ENCODE assay signal across 9 cellular contexts in genomic region chr19:14871619-14872230, GRCh38. TPM values are rescaled to one million over a fixed set of nuclear protein-coding genes. Genes with fewer than 3 reads are reported as not detected.
DNase-seq lines count a peak whose midpoint lies in the region; ATAC-seq, FAIRE-seq and TF ChIP-seq lines count a peak whose summit lies in the region.
"Had no signal": no experiment of that assay in that cellular context is flagged by ENCODE, and none has a peak within 500 bp of the region (broad histone marks: within the 10 kb centered on the region; RNA-seq: fewer than 3 reads in every experiment).

No MANE protein-coding gene starts in this region.

- DNase-seq in D721Med (ENCODE audit: insufficient read length, low spot score) (no peak), astrocyte of the hippocampus (ENCODE audit: low read depth, low spot score) (peak; percentile 8), midbrain (lab: John Stamatoyannopoulos, UW) (peak; percentile 26), COR-L47 (lab: John Stamatoyannopoulos, UW) (no peak), upper lobe of left lung (no peak)
- DNase-seq: activated CD4-positive, alpha-beta T cell treated with anti-CD3 and anti-CD28 coated beads, Interleukin-2, amount 50 U/mL, for 48 hours had no signal

- H3K27me3 Mint-ChIP-seq in activated T-helper 17 cell treated with anti-CD3 and anti-CD28 coated beads, Interleukin-2, amount 50 U/mL, for 72 hours, result peaks cover 48% of the 10 kb centered on the region

- no peaks in the 10 kb centered on the region for H3K4me1 ChIP-seq in upper lobe of left lung

- no peaks in the 10 kb centered on the region for H3K27me3 ChIP-seq in upper lobe of left lung

- no peak overlapping the region for H3K27ac ChIP-seq in upper lobe of left lung

- TF ChIP-seq EP300 in Ishikawa (IDR thresholded peaks at IDR 0.05; ENCODE audit: borderline replicate concordance) (no peak), upper lobe of left lung (IDR thresholded peaks at IDR 0.05) (no peak)

- no peak overlapping the region for H3K4me3 Mint-ChIP-seq in activated T-helper 17 cell treated with anti-CD3 and anti-CD28 coated beads, Interleukin-2, amount 50 U/mL, for 72 hours

- no peak for ATAC-seq in activated T-helper 17 cell treated with anti-CD3 and anti-CD28 coated beads, Interleukin-2, amount 50 U/mL, for 72 hours (replicated peaks)
- ATAC-seq in upper lobe of left lung (ENCODE audit: low FRiP score in 2 of 2) (no peak), GM21529 (IDR thresholded peaks at IDR 0.05; ENCODE audit: unreplicated experiment) (no peak)

- no peaks in the 10 kb centered on the region for H3K9me3 ChIP-seq in upper lobe of left lung

- peak; percentile 49 for TF ChIP-seq CTCF in D721Med (IDR thresholded peaks at IDR 0.05; ENCODE audit: insufficient read depth, missing control alignments)
- TF ChIP-seq CTCF in upper lobe of left lung (IDR thresholded peaks at IDR 0.05), result peak in 2 of 6 experiments; percentile 7 to 14

- peak; percentile 51 for TF ChIP-seq RAD21 in Ishikawa (IDR thresholded peaks at IDR 0.05; ENCODE audit: low read depth)

- H3K4me1 Mint-ChIP-seq in activated T-helper 17 cell treated with anti-CD3 and anti-CD28 coated beads, Interleukin-2, amount 50 U/mL, for 72 hours, result no peaks in the 10 kb centered on the region

- no peak for TF ChIP-seq POLR2A in upper lobe of left lung (IDR thresholded peaks at IDR 0.05)

- WGBS in upper lobe of left lung, 2 donors, result 77 to 78% methylated on average over 4 of the region's 4 CpGs

- H3K36me3 ChIP-seq in upper lobe of left lung, result no peaks in the 10 kb centered on the region

- H3K9me3 Mint-ChIP-seq in activated T-helper 17 cell treated with anti-CD3 and anti-CD28 coated beads, Interleukin-2, amount 50 U/mL, for 72 hours, result no peaks in the 10 kb centered on the region

- no peak overlapping the region for H3K4me3 ChIP-seq in upper lobe of left lung

- no peaks in the 10 kb centered on the region for H3K36me3 Mint-ChIP-seq in activated T-helper 17 cell treated with anti-CD3 and anti-CD28 coated beads, Interleukin-2, amount 50 U/mL, for 72 hours (ENCODE audit: low read depth)

- H3K27ac Mint-ChIP-seq in activated T-helper 17 cell treated with anti-CD3 and anti-CD28 coated beads, Interleukin-2, amount 50 U/mL, for 72 hours, result no peak overlapping the region

- no peak for FAIRE-seq in D721Med (lab: Jason Lieb, UNC)

TF ChIP-seq in Ishikawa, 13 proteins besides CTCF, POLR2A, EP300 and RAD21:
- TF ChIP-seq CREB1 (IDR thresholded peaks at IDR 0.05; ENCODE audit: low read depth), result no peak
- TF ChIP-seq, protein P1, sequence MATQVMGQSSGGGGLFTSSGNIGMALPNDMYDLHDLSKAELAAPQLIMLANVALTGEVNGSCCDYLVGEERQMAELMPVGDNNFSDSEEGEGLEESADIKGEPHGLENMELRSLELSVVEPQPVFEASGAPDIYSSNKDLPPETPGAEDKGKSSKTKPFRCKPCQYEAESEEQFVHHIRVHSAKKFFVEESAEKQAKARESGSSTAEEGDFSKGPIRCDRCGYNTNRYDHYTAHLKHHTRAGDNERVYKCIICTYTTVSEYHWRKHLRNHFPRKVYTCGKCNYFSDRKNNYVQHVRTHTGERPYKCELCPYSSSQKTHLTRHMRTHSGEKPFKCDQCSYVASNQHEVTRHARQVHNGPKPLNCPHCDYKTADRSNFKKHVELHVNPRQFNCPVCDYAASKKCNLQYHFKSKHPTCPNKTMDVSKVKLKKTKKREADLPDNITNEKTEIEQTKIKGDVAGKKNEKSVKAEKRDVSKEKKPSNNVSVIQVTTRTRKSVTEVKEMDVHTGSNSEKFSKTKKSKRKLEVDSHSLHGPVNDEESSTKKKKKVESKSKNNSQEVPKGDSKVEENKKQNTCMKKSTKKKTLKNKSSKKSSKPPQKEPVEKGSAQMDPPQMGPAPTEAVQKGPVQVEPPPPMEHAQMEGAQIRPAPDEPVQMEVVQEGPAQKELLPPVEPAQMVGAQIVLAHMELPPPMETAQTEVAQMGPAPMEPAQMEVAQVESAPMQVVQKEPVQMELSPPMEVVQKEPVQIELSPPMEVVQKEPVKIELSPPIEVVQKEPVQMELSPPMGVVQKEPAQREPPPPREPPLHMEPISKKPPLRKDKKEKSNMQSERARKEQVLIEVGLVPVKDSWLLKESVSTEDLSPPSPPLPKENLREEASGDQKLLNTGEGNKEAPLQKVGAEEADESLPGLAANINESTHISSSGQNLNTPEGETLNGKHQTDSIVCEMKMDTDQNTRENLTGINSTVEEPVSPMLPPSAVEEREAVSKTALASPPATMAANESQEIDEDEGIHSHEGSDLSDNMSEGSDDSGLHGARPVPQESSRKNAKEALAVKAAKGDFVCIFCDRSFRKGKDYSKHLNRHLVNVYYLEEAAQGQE (IDR thresholded peaks at IDR 0.05; ENCODE audit: low read depth), result no peak
- no peak for TF ChIP-seq ZBTB7A (IDR thresholded peaks at IDR 0.05; ENCODE audit: low read depth)
- no peak for TF ChIP-seq FOXM1 (IDR thresholded peaks at IDR 0.05; ENCODE audit: borderline replicate concordance, low read depth)
- no peak for TF ChIP-seq NFIC (IDR thresholded peaks at IDR 0.05)
- TF ChIP-seq TCF12 (IDR thresholded peaks at IDR 0.05; ENCODE audit: low read depth), result no peak
- no peak for TF ChIP-seq MAX (IDR thresholded peaks at IDR 0.05)

RNA-seq across cellular contexts. Expression of gene OR7A17, which starts 14.2 kb away (rescaled TPM):
- not detected for total RNA-seq in activated T-helper 17 cell treated with anti-CD3 and anti-CD28 coated beads, Interleukin-2, amount 50 U/mL, for 72 hours
- total RNA-seq in upper lobe of left lung, result not detected

RNA-seq across cellular contexts. Expression of gene OR7A10, which starts 23.0 kb away (rescaled TPM):
- total RNA-seq in activated T-helper 17 cell treated with anti-CD3 and anti-CD28 coated beads, Interleukin-2, amount 50 U/mL, for 72 hours, result not detected
- total RNA-seq in upper lobe of left lung, result not detected

RNA-seq across cellular contexts. Expression of gene OR7A5, which starts 36.7 kb away (rescaled TPM):
- not detected for total RNA-seq in activated T-helper 17 cell treated with anti-CD3 and anti-CD28 coated beads, Interleukin-2, amount 50 U/mL, for 72 hours
- total RNA-seq in upper lobe of left lung, result not detected

RNA-seq across cellular contexts. Expression of gene OR7C1, which starts 36.7 kb away (rescaled TPM):
- not detected for total RNA-seq in activated T-helper 17 cell treated with anti-CD3 and anti-CD28 coated beads, Interleukin-2, amount 50 U/mL, for 72 hours
- total RNA-seq in upper lobe of left lung, result not detected

Comparison
In these comparisons a context has a peak if more than half of its experiments do, and no peak if none do; other contexts are left out.
1. DNase-seq: peak in astrocyte of the hippocampus (single experiment) and midbrain (single experiment); none in D721Med (single experiment), COR-L47 (single experiment) and upper lobe of left lung (0 of 2).